ENCODE assay signal across 11 cellular contexts in the genomic region with DNA sequence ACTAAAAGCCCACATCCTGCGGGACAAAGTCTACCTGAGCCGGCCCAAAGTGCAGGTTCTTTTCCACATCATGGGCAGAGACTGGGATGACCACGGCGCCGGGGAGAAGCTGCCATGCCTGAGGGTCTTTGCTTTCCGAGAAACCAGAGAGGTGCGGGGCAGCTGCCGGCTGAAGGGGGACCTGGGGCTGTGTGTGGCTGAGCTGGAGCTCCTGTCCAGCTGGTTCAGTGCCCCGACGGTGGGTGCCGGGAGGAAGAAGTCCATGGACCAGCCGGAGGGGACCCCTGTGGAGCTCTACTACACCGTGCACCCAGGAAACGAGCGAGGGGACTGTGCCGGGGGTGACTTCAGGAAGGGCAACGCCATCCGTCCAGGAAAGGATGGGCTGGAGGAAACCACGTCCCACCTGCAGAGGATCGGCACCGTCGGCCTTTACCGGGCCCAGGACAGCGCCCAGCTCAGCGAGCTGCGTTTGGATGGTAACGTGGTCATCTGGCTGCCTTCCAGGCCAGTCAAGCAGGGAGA.
"Had no signal": no experiment of that assay in that cellular context is flagged by ENCODE, and none has a peak within 500 bp of the region (broad histone marks: within the 10 kb centered on the region; RNA-seq: fewer than 3 reads in every experiment).

No MANE protein-coding gene starts in this region.

- H3K4me3 ChIP-seq: GM23248, GM23338, HAP-1 had no signal

- DNase-seq: GM23248, GOT3, H7, H9, HCEC 1CT, HFFc6 had no signal

- H3K4me1 Mint-ChIP-seq: GM23338 had no signal

- H3K9me3 Mint-ChIP-seq: H9 had no signal

- H3K36me3 ChIP-seq: HAP-1 had no signal

- H3K9ac ChIP-seq: GM23248 had no signal

- FAIRE-seq: H1, H54 had no signal

- H3K4me1 ChIP-seq: HAP-1 had no signal

- H3K27ac ChIP-seq: GM23248 had no signal

- H2AFZ ChIP-seq: GM23248, GM23338 had no signal

- ATAC-seq: GM23338, HCT116 had no signal

- H3K4me2 ChIP-seq: GM23338 had no signal

- H3K9me3 ChIP-seq: HAP-1 had no signal

- H3K4me3 Mint-ChIP-seq: GM23338, H9, HFFc6 had no signal

- H3K27ac Mint-ChIP-seq: GM23338, H9, HFFc6 had no signal
